Comparison of ENCODE assay signal across 15 cellular contexts in genomic region chr21:15774590-15774989, GRCh38. TPM values are rescaled to one million over a fixed set of nuclear protein-coding genes. Genes with fewer than 3 reads are reported as not detected.
A peak's percentile ranks its signal among the peaks of the same experiment; 100 is the strongest.
DNase-seq lines count a peak whose midpoint lies in the region; ATAC-seq and TF ChIP-seq lines count a peak whose summit lies in the region.
"Had no signal": no experiment of that assay in that cellular context is flagged by ENCODE, and none has a peak within 500 bp of the region (broad histone marks: within the 10 kb centered on the region; RNA-seq: fewer than 3 reads in every experiment).

No MANE protein-coding gene starts in this region.

- no peak overlapping the region for H2AFZ ChIP-seq in PC-3 (ENCODE audit: low read length)

- peak overlapping the region; percentile 6; the same call in 1 of the 2 replicates for H3K4me2 ChIP-seq in PC-3 (ENCODE audit: low read length)

- no peak overlapping the region for H3K27ac ChIP-seq in PC-3 (ENCODE audit: low read length)
- H3K27ac ChIP-seq: SJCRH30 had no signal

- H3K27me3 ChIP-seq in PC-3 (ENCODE audit: low read length), result no peaks in the 10 kb centered on the region
- H3K27me3 ChIP-seq: BE2C, SJCRH30 had no signal

- H3K9ac ChIP-seq in PC-3 (ENCODE audit: low read length), result no peak overlapping the region

- H3F3A ChIP-seq in PC-3 (ENCODE audit: low read length, unreplicated experiment), result no peaks in the 10 kb centered on the region

- intact Hi-C loops in PC-3 (cut with micrococcal nuclease), result loop anchor here (5.0 kb wide), 1 partner anchor 37 kb away; no protein-coding TSS in a partner anchor

- TF ChIP-seq CTCF in PC-3 (conservative IDR thresholded peaks at IDR 0.05; ENCODE audit: low read depth, low read length), result no peak

- H3K4me3 ChIP-seq in PC-3 (ENCODE audit: low read length) (no peak overlapping the region), skeletal muscle cell (ENCODE audit: low read depth, low read length) (no peak overlapping the region)
- H3K4me3 ChIP-seq: SJCRH30 had no signal

- peaks cover 22% of the 10 kb centered on the region for H3K4me1 ChIP-seq in PC-3 (ENCODE audit: insufficient read depth, low read length)

- H3K36me3 ChIP-seq in PC-3 (ENCODE audit: low read depth, low read length), result peaks cover 4% of the 10 kb centered on the region; the same call in 1 of the 2 replicates
- H3K36me3 ChIP-seq: BE2C had no signal

- peaks cover 9% of the 10 kb centered on the region; the same call in 1 of the 2 replicates for H4K20me1 ChIP-seq in PC-3 (ENCODE audit: low read length)

- BruUV-seq in PC-3 (replicated peaks; lab: Mats Ljungman, UMichigan), result no TSS peak

- ATAC-seq in PC-3 (peak; percentile 21; the same call in 1 of the 2 replicates), GM19455 (IDR thresholded peaks at IDR 0.05; ENCODE audit: unreplicated experiment) (no peak)

- H3K9me3 ChIP-seq in PC-3 (ENCODE audit: low read length), result no peaks in the 10 kb centered on the region
- H3K9me3 ChIP-seq: BE2C, SJCRH30 had no signal

- H3K9me2 ChIP-seq in PC-3 (replicated peaks; ENCODE audit: low read length), result no peaks in the 10 kb centered on the region

- DNase-seq in ELR (ENCODE audit: low read depth) (peak; percentile 63), PC-3 (peak; percentile 52), fibroblast of gingiva (ENCODE audit: low read depth) (peak; percentile 53), skeletal muscle cell (ENCODE audit: low read depth) (peak; percentile 49), NCI-H446 treated with DMSO at 0.1 percent for 48 hours (lab: John Stamatoyannopoulos, UW) (no peak), NCI-H2171 treated with DMSO at 0.1 percent for 48 hours (lab: John Stamatoyannopoulos, UW) (no peak), DMS79 treated with DMSO at 0.1 percent for 48 hours (lab: John Stamatoyannopoulos, UW) (no peak)
- DNase-seq: activated naive CD4-positive, alpha-beta T cell treated with anti-CD3 and anti-CD28 coated beads for 36 hours; BE2C; foreskin melanocyte; NCI-H1930; NCI-H524; SJCRH30; T-helper 9 cell had no signal

- POLR2A ChIA-PET in PC-3 (lab: Charles Lee; ENCODE audit: unreplicated experiment), result interaction anchor here (0.5 to 0.6 kb wide), 2 partner anchors 52 to 349 kb away, joined by 3 to 7 read pairs; no protein-coding TSS in a partner anchor

- H3K79me2 ChIP-seq in PC-3 (ENCODE audit: low read length), result peaks cover 87% of the 10 kb centered on the region

- CTCF ChIA-PET in PC-3 (lab: Charles Lee), result no interaction called here

RNA-seq across cellular contexts. Expression of gene USP25, which starts 44.8 kb away (rescaled TPM):
- 28.3 and 54.4 TPM in 2 replicates for total RNA-seq in PC-3 (2014; rRNA removed)

Comparison
In these comparisons a context has a peak if more than half of its experiments do, and no peak if none do; other contexts are left out.
1. DNase-seq: peak in ELR (single experiment), PC-3 (single experiment), fibroblast of gingiva (single experiment) and skeletal muscle cell (single experiment); none in NCI-H446 treated with DMSO at 0.1 percent for 48 hours (single experiment), NCI-H2171 treated with DMSO at 0.1 percent for 48 hours (single experiment) and DMS79 treated with DMSO at 0.1 percent for 48 hours (single experiment).